In the genomic region with DNA sequence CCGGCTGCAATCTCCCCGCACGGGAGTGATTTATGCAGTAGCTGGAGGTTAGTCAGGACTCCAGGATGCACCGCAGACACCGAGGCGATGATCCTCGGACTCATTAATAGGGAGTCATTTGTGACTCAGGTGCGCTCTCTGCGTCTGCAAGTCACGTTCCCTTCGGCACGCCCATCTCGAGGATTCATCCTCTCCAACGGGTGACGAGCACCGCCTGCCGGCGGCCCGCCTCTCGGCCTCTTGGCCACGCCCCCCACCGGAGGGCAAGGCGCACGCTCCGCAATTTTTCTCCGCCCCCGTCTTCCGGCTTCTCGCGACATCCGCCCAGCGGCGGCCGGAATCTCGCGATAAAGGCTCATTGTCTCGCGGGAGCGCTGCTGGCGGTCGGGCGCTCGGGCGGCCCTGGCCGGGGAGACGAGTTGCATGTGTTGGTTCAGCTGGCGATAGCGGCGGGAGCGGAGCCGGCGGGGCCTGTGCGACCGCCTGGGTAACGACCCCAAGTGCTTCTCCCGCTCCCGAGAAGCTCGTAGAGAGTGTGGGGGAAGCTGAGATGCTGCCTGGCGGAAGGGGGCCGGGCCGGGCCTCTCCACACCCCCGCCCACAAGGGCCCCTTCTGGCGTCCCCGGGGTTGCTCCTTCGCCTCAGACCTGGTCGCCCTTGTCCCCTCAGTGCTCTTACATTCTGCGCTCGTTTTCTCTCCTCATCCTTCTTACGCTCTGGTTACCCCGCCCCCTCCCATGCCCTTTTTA, we compare ENCODE assay signal across 1 cellular context.
TF ChIP-seq lines count a peak whose summit lies in the region.

TSS of gene DENR (plus strand) at position 361 of the 749 bp plus-strand sequence. CDS start 878 bp downstream, outside the sequence.

TF ChIP-seq in liver, 16 proteins besides CTCF, POLR2A, EP300 and RAD21 (continued from another document):
- TF ChIP-seq ZBTB33 (IDR thresholded peaks at IDR 0.05) (peak; percentile 100), EGR1 (IDR thresholded peaks at IDR 0.05; ENCODE audit: low read depth in 2 of 2) (peak; percentile 99), GABPA (IDR thresholded peaks at IDR 0.05 in 1 of 2, conservative IDR thresholded peaks at IDR 0.05 in 1 of 2) (peak; percentile 56 to 88)
- TF ChIP-seq, protein P1, sequence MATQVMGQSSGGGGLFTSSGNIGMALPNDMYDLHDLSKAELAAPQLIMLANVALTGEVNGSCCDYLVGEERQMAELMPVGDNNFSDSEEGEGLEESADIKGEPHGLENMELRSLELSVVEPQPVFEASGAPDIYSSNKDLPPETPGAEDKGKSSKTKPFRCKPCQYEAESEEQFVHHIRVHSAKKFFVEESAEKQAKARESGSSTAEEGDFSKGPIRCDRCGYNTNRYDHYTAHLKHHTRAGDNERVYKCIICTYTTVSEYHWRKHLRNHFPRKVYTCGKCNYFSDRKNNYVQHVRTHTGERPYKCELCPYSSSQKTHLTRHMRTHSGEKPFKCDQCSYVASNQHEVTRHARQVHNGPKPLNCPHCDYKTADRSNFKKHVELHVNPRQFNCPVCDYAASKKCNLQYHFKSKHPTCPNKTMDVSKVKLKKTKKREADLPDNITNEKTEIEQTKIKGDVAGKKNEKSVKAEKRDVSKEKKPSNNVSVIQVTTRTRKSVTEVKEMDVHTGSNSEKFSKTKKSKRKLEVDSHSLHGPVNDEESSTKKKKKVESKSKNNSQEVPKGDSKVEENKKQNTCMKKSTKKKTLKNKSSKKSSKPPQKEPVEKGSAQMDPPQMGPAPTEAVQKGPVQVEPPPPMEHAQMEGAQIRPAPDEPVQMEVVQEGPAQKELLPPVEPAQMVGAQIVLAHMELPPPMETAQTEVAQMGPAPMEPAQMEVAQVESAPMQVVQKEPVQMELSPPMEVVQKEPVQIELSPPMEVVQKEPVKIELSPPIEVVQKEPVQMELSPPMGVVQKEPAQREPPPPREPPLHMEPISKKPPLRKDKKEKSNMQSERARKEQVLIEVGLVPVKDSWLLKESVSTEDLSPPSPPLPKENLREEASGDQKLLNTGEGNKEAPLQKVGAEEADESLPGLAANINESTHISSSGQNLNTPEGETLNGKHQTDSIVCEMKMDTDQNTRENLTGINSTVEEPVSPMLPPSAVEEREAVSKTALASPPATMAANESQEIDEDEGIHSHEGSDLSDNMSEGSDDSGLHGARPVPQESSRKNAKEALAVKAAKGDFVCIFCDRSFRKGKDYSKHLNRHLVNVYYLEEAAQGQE (IDR thresholded peaks at IDR 0.05): peak; percentile 41
TF ChIP-seq in liver: peak in this region for 9.
